Comparison of ENCODE assay signal across 27 cellular contexts in genomic region chrX:121169099-121170035, GRCh38.
"Had no signal": no experiment of that assay in that cellular context is flagged by ENCODE, and none has a peak within 500 bp of the region (broad histone marks: within the 10 kb centered on the region; RNA-seq: fewer than 3 reads in every experiment).

No MANE protein-coding gene starts in this region.

- H3K4me3 ChIP-seq: colonic mucosa, esophagus muscularis mucosa, gastroesophageal sphincter, heart left ventricle, hepatocyte, left lung, neural progenitor cell, thoracic aorta, tibial nerve, upper lobe of left lung had no signal

- H3K27ac Mint-ChIP-seq: dendritic cell treated with granulocyte-macrophage colony-stimulating factor and Interleukin-4, amounts not matched to agents 40 ng/mL and 50 ng/mL, for 4 days; endodermal cell; naive thymus-derived CD4-positive, alpha-beta T cell; nephron; neural progenitor cell; progenitor cell of endocrine pancreas; stimulated activated effector memory CD8-positive, alpha-beta T cell treated with anti-CD3 and anti-CD28 coated beads, Interleukin-12 subunit alpha, Interleukin-12 subunit beta, amount 100 ng/mL, for 72 hours had no signal

- H3K36me3 ChIP-seq: colonic mucosa, esophagus muscularis mucosa, gastroesophageal sphincter, heart left ventricle, left lung, neural progenitor cell, thoracic aorta, tibial nerve, upper lobe of left lung had no signal

- H3K79me2 ChIP-seq: hepatocyte, parathyroid adenoma had no signal

- H3K4me1 Mint-ChIP-seq: endodermal cell; nephron; neural progenitor cell; stimulated activated effector memory CD8-positive, alpha-beta T cell treated with anti-CD3 and anti-CD28 coated beads, Interleukin-12 subunit alpha, Interleukin-12 subunit beta, amount 100 ng/mL, for 72 hours had no signal

- H3K27me3 ChIP-seq: colonic mucosa, esophagus muscularis mucosa, foreskin keratinocyte, gastroesophageal sphincter, heart left ventricle, hepatocyte, left lung, neural progenitor cell, tibial nerve, upper lobe of left lung had no signal

- H3K9ac ChIP-seq: neural progenitor cell, parathyroid adenoma had no signal

- H3K9me3 ChIP-seq: colonic mucosa, esophagus muscularis mucosa, gastroesophageal sphincter, heart left ventricle, left lung, thoracic aorta, tibial nerve, upper lobe of left lung had no signal

- H3K9me3 Mint-ChIP-seq: dendritic cell treated with granulocyte-macrophage colony-stimulating factor and Interleukin-4, amounts not matched to agents 40 ng/mL and 50 ng/mL, for 4 days; nephron; stimulated activated effector memory CD8-positive, alpha-beta T cell treated with anti-CD3 and anti-CD28 coated beads, Interleukin-12 subunit alpha, Interleukin-12 subunit beta, amount 100 ng/mL, for 72 hours had no signal

- H3K36me3 Mint-ChIP-seq: naive thymus-derived CD4-positive, alpha-beta T cell; neural progenitor cell; stimulated activated effector memory CD8-positive, alpha-beta T cell treated with anti-CD3 and anti-CD28 coated beads, Interleukin-12 subunit alpha, Interleukin-12 subunit beta, amount 100 ng/mL, for 72 hours had no signal

- H3K4me3 Mint-ChIP-seq: dendritic cell treated with granulocyte-macrophage colony-stimulating factor and Interleukin-4, amounts not matched to agents 40 ng/mL and 50 ng/mL, for 4 days; endodermal cell; naive thymus-derived CD4-positive, alpha-beta T cell; nephron; neural progenitor cell; stimulated activated effector memory CD8-positive, alpha-beta T cell treated with anti-CD3 and anti-CD28 coated beads, Interleukin-12 subunit alpha, Interleukin-12 subunit beta, amount 100 ng/mL, for 72 hours had no signal

- DNase-seq: colonic mucosa; effector CD8-positive, alpha-beta T cell; endodermal cell; foreskin keratinocyte; heart left ventricle; left cardiac atrium; left lung; mesendoderm; midbrain; naive thymus-derived CD4-positive, alpha-beta T cell; stimulated activated CD4-positive, alpha-beta T cell treated with anti-CD3 and anti-CD28 coated beads, Interleukin-2, amount 100 ng/mL, for 24 hours; stimulated activated CD4-positive, alpha-beta T cell treated with anti-CD3 and anti-CD28 coated beads, Interleukin-4, amount 100 ng/mL, for 24 hours; stimulated activated naive CD4-positive, alpha-beta T cell treated with Interleukin-2 at 50 U/mL for 16 hours; upper lobe of left lung had no signal

- H2AFZ ChIP-seq: hepatocyte, neural progenitor cell, parathyroid adenoma had no signal

- FAIRE-seq: urothelium cell line had no signal

- H3K4me2 ChIP-seq: hepatocyte, neural progenitor cell had no signal

- H3K27me3 Mint-ChIP-seq: dendritic cell treated with granulocyte-macrophage colony-stimulating factor and Interleukin-4, amounts not matched to agents 40 ng/mL and 50 ng/mL, for 4 days; progenitor cell of endocrine pancreas had no signal

- H3K4me1 ChIP-seq: colonic mucosa, esophagus muscularis mucosa, foreskin keratinocyte, gastroesophageal sphincter, heart left ventricle, left lung, neural progenitor cell, parathyroid adenoma, tibial nerve, upper lobe of left lung had no signal

- ATAC-seq: foreskin keratinocyte; gastroesophageal sphincter; heart left ventricle; left cardiac atrium; left lung; naive thymus-derived CD4-positive, alpha-beta T cell; sciatic nerve; stimulated activated effector memory CD8-positive, alpha-beta T cell treated with anti-CD3 and anti-CD28 coated beads, Interleukin-12 subunit alpha, Interleukin-12 subunit beta, amount 100 ng/mL, for 72 hours had no signal

- H3K27ac ChIP-seq: colonic mucosa, esophagus muscularis mucosa, foreskin keratinocyte, gastroesophageal sphincter, heart left ventricle, hepatocyte, left lung, neural progenitor cell, parathyroid adenoma, thoracic aorta, tibial nerve, upper lobe of left lung had no signal
